1 cellular context compared by ENCODE assay signal in the genomic region with DNA sequence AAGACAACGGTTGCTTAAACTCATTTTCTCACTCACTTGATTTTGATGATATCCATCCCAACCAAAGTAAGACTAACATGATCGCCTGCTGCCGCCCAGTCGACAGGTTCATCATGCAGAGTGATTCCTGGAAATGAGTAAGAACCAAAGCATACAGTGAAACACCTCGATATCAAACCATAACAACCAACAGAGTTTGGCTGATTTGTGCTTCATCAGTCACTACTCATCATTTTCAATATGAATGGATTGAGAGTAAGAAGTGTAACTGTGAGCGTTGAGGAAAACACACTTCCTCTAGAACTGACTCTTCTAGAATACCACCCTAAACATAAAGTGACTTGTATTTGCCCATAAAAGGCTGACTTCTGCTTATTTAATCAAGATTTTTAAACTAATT.
TF ChIP-seq lines count a peak whose summit lies in the region.

No MANE protein-coding gene starts in this region.

TF ChIP-seq in GM12878, 131 proteins besides CTCF, POLR2A, EP300 and RAD21 (continued from another document and continues in another):
- TF ChIP-seq E2F8 (IDR thresholded peaks at IDR 0.05; ENCODE audit: low read depth, partially characterized antibody) = no peak
- TF ChIP-seq BRCA1 (IDR thresholded peaks at IDR 0.05; ENCODE audit: low read depth, low read length) = no peak
- no peak for TF ChIP-seq MEF2B (IDR thresholded peaks at IDR 0.05; ENCODE audit: partially characterized antibody, poor library complexity, severe bottlenecking)
- TF ChIP-seq TCF3 (IDR thresholded peaks at IDR 0.05; ENCODE audit: borderline replicate concordance, insufficient read depth, low read depth, low read length) = 0 out of 2 replicates have a peak, but pooled peaks have one; percentile 16
- TF ChIP-seq CBX5 (IDR thresholded peaks at IDR 0.05; ENCODE audit: low read depth) = no peak
- peak; percentile 84 for TF ChIP-seq BCL11A (IDR thresholded peaks at IDR 0.05; ENCODE audit: low read depth, low read length)
- TF ChIP-seq SP1 (IDR thresholded peaks at IDR 0.05; ENCODE audit: low read depth, low read length) = no peak
- TF ChIP-seq POLR2AphosphoS5 (IDR thresholded peaks at IDR 0.05; ENCODE audit: low read length) = no peak
- TF ChIP-seq MLLT1 (IDR thresholded peaks at IDR 0.05) = no peak
- no peak for TF ChIP-seq FOXK2 (IDR thresholded peaks at IDR 0.05)
- TF ChIP-seq, protein P1, sequence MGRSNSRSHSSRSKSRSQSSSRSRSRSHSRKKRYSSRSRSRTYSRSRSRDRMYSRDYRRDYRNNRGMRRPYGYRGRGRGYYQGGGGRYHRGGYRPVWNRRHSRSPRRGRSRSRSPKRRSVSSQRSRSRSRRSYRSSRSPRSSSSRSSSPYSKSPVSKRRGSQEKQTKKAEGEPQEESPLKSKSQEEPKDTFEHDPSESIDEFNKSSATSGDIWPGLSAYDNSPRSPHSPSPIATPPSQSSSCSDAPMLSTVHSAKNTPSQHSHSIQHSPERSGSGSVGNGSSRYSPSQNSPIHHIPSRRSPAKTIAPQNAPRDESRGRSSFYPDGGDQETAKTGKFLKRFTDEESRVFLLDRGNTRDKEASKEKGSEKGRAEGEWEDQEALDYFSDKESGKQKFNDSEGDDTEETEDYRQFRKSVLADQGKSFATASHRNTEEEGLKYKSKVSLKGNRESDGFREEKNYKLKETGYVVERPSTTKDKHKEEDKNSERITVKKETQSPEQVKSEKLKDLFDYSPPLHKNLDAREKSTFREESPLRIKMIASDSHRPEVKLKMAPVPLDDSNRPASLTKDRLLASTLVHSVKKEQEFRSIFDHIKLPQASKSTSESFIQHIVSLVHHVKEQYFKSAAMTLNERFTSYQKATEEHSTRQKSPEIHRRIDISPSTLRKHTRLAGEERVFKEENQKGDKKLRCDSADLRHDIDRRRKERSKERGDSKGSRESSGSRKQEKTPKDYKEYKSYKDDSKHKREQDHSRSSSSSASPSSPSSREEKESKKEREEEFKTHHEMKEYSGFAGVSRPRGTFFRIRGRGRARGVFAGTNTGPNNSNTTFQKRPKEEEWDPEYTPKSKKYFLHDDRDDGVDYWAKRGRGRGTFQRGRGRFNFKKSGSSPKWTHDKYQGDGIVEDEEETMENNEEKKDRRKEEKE (IDR thresholded peaks at IDR 0.05) = no peak
- no peak for TF ChIP-seq SIX5 (IDR thresholded peaks at IDR 0.05; ENCODE audit: low read depth, low read length, severe bottlenecking)
- TF ChIP-seq SMC3 (IDR thresholded peaks at IDR 0.05; ENCODE audit: borderline replicate concordance, low read length) = no peak
- no peak for TF ChIP-seq ZNF384 (IDR thresholded peaks at IDR 0.05; ENCODE audit: borderline replicate concordance, low read depth, low read length)
- TF ChIP-seq, protein P2, sequence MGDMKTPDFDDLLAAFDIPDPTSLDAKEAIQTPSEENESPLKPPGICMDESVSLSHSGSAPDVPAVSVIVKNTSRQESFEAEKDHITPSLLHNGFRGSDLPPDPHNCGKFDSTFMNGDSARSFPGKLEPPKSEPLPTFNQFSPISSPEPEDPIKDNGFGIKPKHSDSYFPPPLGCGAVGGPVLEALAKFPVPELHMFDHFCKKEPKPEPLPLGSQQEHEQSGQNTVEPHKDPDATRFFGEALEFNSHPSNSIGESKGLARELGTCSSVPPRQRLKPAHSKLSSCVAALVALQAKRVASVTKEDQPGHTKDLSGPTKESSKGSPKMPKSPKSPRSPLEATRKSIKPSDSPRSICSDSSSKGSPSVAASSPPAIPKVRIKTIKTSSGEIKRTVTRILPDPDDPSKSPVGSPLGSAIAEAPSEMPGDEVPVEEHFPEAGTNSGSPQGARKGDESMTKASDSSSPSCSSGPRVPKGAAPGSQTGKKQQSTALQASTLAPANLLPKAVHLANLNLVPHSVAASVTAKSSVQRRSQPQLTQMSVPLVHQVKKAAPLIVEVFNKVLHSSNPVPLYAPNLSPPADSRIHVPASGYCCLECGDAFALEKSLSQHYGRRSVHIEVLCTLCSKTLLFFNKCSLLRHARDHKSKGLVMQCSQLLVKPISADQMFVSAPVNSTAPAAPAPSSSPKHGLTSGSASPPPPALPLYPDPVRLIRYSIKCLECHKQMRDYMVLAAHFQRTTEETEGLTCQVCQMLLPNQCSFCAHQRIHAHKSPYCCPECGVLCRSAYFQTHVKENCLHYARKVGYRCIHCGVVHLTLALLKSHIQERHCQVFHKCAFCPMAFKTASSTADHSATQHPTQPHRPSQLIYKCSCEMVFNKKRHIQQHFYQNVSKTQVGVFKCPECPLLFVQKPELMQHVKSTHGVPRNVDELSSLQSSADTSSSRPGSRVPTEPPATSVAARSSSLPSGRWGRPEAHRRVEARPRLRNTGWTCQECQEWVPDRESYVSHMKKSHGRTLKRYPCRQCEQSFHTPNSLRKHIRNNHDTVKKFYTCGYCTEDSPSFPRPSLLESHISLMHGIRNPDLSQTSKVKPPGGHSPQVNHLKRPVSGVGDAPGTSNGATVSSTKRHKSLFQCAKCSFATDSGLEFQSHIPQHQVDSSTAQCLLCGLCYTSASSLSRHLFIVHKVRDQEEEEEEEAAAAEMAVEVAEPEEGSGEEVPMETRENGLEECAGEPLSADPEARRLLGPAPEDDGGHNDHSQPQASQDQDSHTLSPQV (IDR thresholded peaks at IDR 0.05) = no peak
- no peak for TF ChIP-seq NFYA (IDR thresholded peaks at IDR 0.05; ENCODE audit: borderline replicate concordance, low read depth, low read length)
- TF ChIP-seq ZBTB40 (IDR thresholded peaks at IDR 0.05; ENCODE audit: borderline replicate concordance) = no peak
- TF ChIP-seq ASH2L (IDR thresholded peaks at IDR 0.05; ENCODE audit: borderline replicate concordance, low read depth) = no peak
- TF ChIP-seq PKNOX1 (IDR thresholded peaks at IDR 0.05) = no peak
- TF ChIP-seq TBL1XR1 (IDR thresholded peaks at IDR 0.05; ENCODE audit: low read depth, low read length) = peak; percentile 26; the same call in 1 of the 2 replicates
- TF ChIP-seq SREBF1 (IDR thresholded peaks at IDR 0.05; ENCODE audit: low read length) = no peak
- peak in 1 of 2 experiments; percentile 98; a peak in 2 of 4 replicates for TF ChIP-seq ETV6 (conservative IDR thresholded peaks at IDR 0.05 in 1 of 2, IDR thresholded peaks at IDR 0.05 in 1 of 2; ENCODE audit: borderline replicate concordance in 1 of 2, low read depth in 1 of 2)
- TF ChIP-seq ATF3 (IDR thresholded peaks at IDR 0.05; ENCODE audit: borderline replicate concordance, extremely low read depth, low read depth, low read length) = no peak
- no peak for TF ChIP-seq RB1 (IDR thresholded peaks at IDR 0.05; ENCODE audit: borderline replicate concordance)
- peak; percentile 19; the same call in 1 of the 2 replicates for TF ChIP-seq CBFB (IDR thresholded peaks at IDR 0.05; ENCODE audit: low read depth)
- TF ChIP-seq MYB (IDR thresholded peaks at IDR 0.05; ENCODE audit: borderline replicate concordance, low read depth, low read length) = no peak
- peak; percentile 75 for TF ChIP-seq EED (IDR thresholded peaks at IDR 0.05; ENCODE audit: low read depth)
- TF ChIP-seq REST (IDR thresholded peaks at IDR 0.05; ENCODE audit: low read depth, low read length) = no peak
- TF ChIP-seq SMAD5 (IDR thresholded peaks at IDR 0.05; ENCODE audit: low read depth) = no peak
- no peak for TF ChIP-seq HDAC2 (IDR thresholded peaks at IDR 0.05)
- no peak for TF ChIP-seq NR2C1 (IDR thresholded peaks at IDR 0.05)
- TF ChIP-seq NBN (IDR thresholded peaks at IDR 0.05) = no peak
- no peak for TF ChIP-seq YBX1 (IDR thresholded peaks at IDR 0.05)
